ENCODE assay signal across 1 cellular context in the genomic region with DNA sequence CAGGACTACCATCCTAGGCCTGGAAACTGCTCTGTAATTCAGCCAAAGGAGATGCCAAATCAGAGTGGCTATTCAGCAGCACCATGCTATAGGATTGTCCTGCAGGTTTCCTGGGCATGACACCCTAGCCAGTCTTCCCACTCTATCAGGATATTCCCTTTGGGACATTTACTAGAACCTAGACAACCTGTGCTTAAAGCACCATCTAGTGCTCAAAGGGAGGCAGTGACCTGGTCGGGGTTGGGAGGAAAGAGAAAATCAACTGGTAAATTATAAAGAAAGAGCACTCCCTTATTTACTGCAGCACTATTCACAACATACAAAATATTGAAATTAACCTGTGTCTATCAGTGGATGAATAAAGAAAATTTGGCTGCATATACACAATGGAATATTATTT.
TF ChIP-seq lines count a peak whose summit lies in the region.

No MANE protein-coding gene starts in this region.

TF ChIP-seq in Ishikawa, 13 proteins besides CTCF, POLR2A, EP300 and RAD21 (continued from another document):
- TF ChIP-seq REST (IDR thresholded peaks at IDR 0.05; ENCODE audit: low read depth): no peak
- TF ChIP-seq NFIC (IDR thresholded peaks at IDR 0.05): no peak
- TF ChIP-seq CREB1 (IDR thresholded peaks at IDR 0.05; ENCODE audit: low read depth): no peak
- no peak for TF ChIP-seq FOXM1 (IDR thresholded peaks at IDR 0.05; ENCODE audit: borderline replicate concordance, low read depth)
- TF ChIP-seq EGR1 (IDR thresholded peaks at IDR 0.05): no peak
- TF ChIP-seq USF1 (IDR thresholded peaks at IDR 0.05): no peak
- no peak for TF ChIP-seq YY1 (IDR thresholded peaks at IDR 0.05; ENCODE audit: low read depth)
- TF ChIP-seq MAX (IDR thresholded peaks at IDR 0.05): no peak
- no peak for TF ChIP-seq CEBPB (IDR thresholded peaks at IDR 0.05)
- TF ChIP-seq TEAD4 (IDR thresholded peaks at IDR 0.05): no peak
- no peak for TF ChIP-seq TAF1 (IDR thresholded peaks at IDR 0.05; ENCODE audit: low read depth)
